24 cellular contexts compared by ENCODE assay signal in the genomic region with DNA sequence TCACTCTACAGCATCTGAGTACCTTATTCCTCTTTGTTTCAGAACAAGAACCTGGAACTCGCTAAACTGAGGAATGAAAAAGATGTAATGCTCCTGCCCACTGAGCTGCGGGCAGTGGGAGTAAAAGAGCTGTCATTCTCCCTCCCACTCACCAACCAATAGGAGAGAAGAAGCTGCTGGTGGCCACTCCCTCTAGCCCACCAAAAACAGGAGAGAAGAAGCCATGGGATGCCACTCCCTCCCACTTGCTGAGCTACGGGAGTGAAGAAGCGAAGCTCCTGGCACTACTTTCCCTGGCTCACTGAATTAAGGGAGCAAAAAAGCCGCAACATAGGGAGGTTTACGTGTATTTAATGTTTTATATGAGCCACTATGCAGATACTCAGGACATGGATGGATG. TPM values are rescaled to one million over a fixed set of nuclear protein-coding genes. Genes with fewer than 3 reads are reported as not detected.
"Had no signal": no experiment of that assay in that cellular context is flagged by ENCODE, and none has a peak within 500 bp of the region (broad histone marks: within the 10 kb centered on the region; RNA-seq: fewer than 3 reads in every experiment).

No MANE protein-coding gene starts in this region.

- H3K9me3 ChIP-seq: SK-N-SH had no signal

- H3K4me2 ChIP-seq: SK-N-SH had no signal

- DNase-seq: KBM-7; NCI-H1092; NCI-H1105 treated with DMSO at 0.1 percent for 48 hours; NCI-H1417 treated with DMSO at 0.1 percent for 48 hours; NCI-H146; NCI-H1694 treated with DMSO at 0.1 percent for 48 hours; NCI-H1930; NCI-H2081; NCI-H2107; NCI-H2227 treated with DMSO at 0.1 percent for 48 hours; NCI-H524; NCI-H526 treated with DMSO at 0.1 percent for 48 hours; NCI-H748 treated with DMSO at 0.1 percent for 48 hours; NK-92 treated with Interleukin-12 subunit alpha and Interleukin-12 subunit beta, amount 100 ng/mL, for 24 hours; PC-3; SHP77; SK-N-SH had no signal

- H3K9ac ChIP-seq: SK-N-SH had no signal

- H3K27ac ChIP-seq: RWPE1 had no signal

RNA-seq across cellular contexts. Expression of gene RIT2, which starts 53.7 kb away (rescaled TPM):
- total RNA-seq: HT-29, LHCN-M2, MCF 10A, NCI-H460, OCI-LY7, PC-3, SK-MEL-5 had no signal
